In the genomic region with DNA sequence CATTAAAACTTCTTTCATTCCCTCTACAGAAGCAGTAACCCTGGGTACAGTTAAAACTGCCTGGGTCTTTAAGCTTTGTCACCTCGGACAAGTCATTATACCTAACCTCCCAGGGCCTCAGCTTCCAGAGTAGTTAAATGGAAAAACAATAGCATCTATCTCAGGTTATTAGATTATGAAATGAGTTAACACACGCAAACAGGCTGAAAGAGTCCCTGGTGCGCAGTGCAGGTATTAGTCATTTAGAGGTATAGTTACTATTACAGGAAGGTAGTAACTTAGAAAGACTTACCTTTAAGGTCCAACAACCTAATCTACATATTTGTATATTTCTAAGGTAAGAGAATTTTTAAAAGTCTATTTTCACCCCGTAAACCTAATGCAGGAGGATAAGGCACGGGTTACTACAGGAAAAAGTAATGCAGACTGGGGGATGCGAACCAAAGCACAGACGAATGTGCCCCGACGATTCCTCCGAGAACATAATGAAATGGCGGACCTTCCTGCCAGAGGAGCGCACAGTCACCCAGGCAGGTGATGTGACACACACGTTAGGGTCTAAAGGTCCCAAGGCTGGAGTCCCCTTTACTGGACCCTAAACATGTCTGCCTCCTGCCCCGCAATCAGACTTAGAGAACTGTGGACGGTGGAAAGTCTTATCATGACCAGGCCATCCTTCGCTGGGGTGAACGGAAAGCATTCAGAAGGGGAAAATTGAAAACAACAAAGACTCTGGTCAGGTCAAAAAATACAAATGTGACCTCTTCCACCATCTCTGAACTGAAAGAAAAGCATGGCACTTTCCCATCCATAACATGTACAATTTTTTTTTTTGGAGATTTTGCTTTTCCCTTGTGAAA, we compare ENCODE assay signal across 8 cellular contexts. TPM values are rescaled to one million over a fixed set of nuclear protein-coding genes. Genes with fewer than 3 reads are reported as not detected.
DNase-seq lines count a peak whose midpoint lies in the region; ATAC-seq and TF ChIP-seq lines count a peak whose summit lies in the region.

No MANE protein-coding gene starts in this region.

- intact Hi-C loops in activated CD8-positive, alpha-beta T cell treated with anti-CD3 and anti-CD28 coated beads for 36 hours (cut with micrococcal nuclease) = no loop called here

- TF ChIP-seq CTCF in BJ (IDR thresholded peaks at IDR 0.05; ENCODE audit: insufficient read depth, low read depth, low read length) (no peak), fibroblast of pulmonary artery (IDR thresholded peaks at IDR 0.05; ENCODE audit: low read length, missing control alignments) (no peak), parathyroid adenoma (IDR thresholded peaks at IDR 0.05) (no peak)
- TF ChIP-seq CTCF in activated CD8-positive, alpha-beta T cell treated with anti-CD3 and anti-CD28 coated beads for 36 hours (IDR thresholded peaks at IDR 0.05) = no peak

- H3K27ac ChIP-seq in HUES6 (ENCODE audit: low read depth, low read length) = peak overlapping the region; percentile 91; the same call in 1 of the 2 replicates
- H3K27ac ChIP-seq in parathyroid adenoma = peak overlapping the region; percentile 86

- peaks cover 42% of the 10 kb centered on the region for H3K36me3 Mint-ChIP-seq in activated CD8-positive, alpha-beta T cell treated with anti-CD3 and anti-CD28 coated beads for 36 hours (ENCODE audit: low read depth)

- H3K4me1 Mint-ChIP-seq in activated CD8-positive, alpha-beta T cell treated with anti-CD3 and anti-CD28 coated beads for 36 hours (ENCODE audit: low read depth) = peaks cover 32% of the 10 kb centered on the region

- H3K36me3 ChIP-seq in BJ (ENCODE audit: control insufficient read depth, insufficient read depth, low read length) (peaks cover 1% of the 10 kb centered on the region; the same call in 1 of the 2 replicates), HUES6 (ENCODE audit: control insufficient read depth, insufficient read depth, low read length) (peaks cover 11% of the 10 kb centered on the region), parathyroid adenoma (ENCODE audit: control insufficient read depth, insufficient read depth, low read length) (no peaks in the 10 kb centered on the region)

- H3K4me1 ChIP-seq in HUES6 (ENCODE audit: control insufficient read depth, insufficient read depth, low read length) (peaks cover 35% of the 10 kb centered on the region), parathyroid adenoma (peaks cover 13% of the 10 kb centered on the region)

- peak overlapping the region; percentile 77 for H3K4me2 ChIP-seq in parathyroid adenoma (ENCODE audit: low read length)

- H3K79me2 ChIP-seq in parathyroid adenoma = peaks cover 31% of the 10 kb centered on the region

- no peaks in the 10 kb centered on the region for H3K9me3 Mint-ChIP-seq in activated CD8-positive, alpha-beta T cell treated with anti-CD3 and anti-CD28 coated beads for 36 hours

- POLR2A ChIA-PET in BJ (lab: Charles Lee) = interaction anchor here (0.7 kb wide), 1 partner anchor 37 kb away, joined by 3 read pairs; no protein-coding TSS in a partner anchor
- POLR2A ChIA-PET in activated CD8-positive, alpha-beta T cell treated with anti-CD3 and anti-CD28 coated beads for 36 hours (lab: Charles Lee) = interaction anchor here (1.0 to 8.3 kb wide), 16 partner anchors 10 to 98 kb away, joined by 3 to 79 read pairs (median 6); no protein-coding TSS in a partner anchor

- no peaks in the 10 kb centered on the region for H3K9me3 ChIP-seq in HUES6 (ENCODE audit: control insufficient read depth, insufficient read depth, low read depth, low read length)
- no peaks in the 10 kb centered on the region for H3K9me3 ChIP-seq in parathyroid adenoma (ENCODE audit: control insufficient read depth, low read length)

- H3K9ac ChIP-seq in HUES6 (ENCODE audit: low read length) (peak overlapping the region; percentile 95), parathyroid adenoma (peak overlapping the region; percentile 35)

- no peaks in the 10 kb centered on the region for H3K27me3 Mint-ChIP-seq in activated CD8-positive, alpha-beta T cell treated with anti-CD3 and anti-CD28 coated beads for 36 hours

- DNase-seq in BJ (ENCODE audit: low read depth) (no peak), fibroblast of pulmonary artery (ENCODE audit: low read depth) (no peak), anterior cingulate cortex (lab: John Stamatoyannopoulos, UW) (no peak)
- peak; percentile 72 for DNase-seq in activated CD8-positive, alpha-beta T cell treated with anti-CD3 and anti-CD28 coated beads for 36 hours

- CTCF ChIA-PET in BJ (lab: Yijun Ruan, JAX) = interaction anchor here (0.8 to 1.7 kb wide), 3 partner anchors 11 to 459 kb away, joined by 3 to 4 read pairs (median 4); no protein-coding TSS in a partner anchor
- CTCF ChIA-PET in activated CD8-positive, alpha-beta T cell treated with anti-CD3 and anti-CD28 coated beads for 36 hours (lab: Charles Lee) = interaction anchor here (1.3 to 3.6 kb wide), 7 partner anchors 15 to 98 kb away, joined by 4 to 33 read pairs (median 10); partner anchors contain the start of genes CARS1 and PHLDA2

- TF ChIP-seq POLR2A in GM18505 (IDR thresholded peaks at IDR 0.05; ENCODE audit: borderline replicate concordance, extremely low read depth, insufficient read depth, insufficient read length) = no peak

- peak; percentile 27 for ATAC-seq in activated CD8-positive, alpha-beta T cell treated with anti-CD3 and anti-CD28 coated beads for 36 hours
- ATAC-seq in GM18858 (IDR thresholded peaks at IDR 0.05; ENCODE audit: unreplicated experiment) = no peak
- no peak for ATAC-seq in GM18505 (IDR thresholded peaks at IDR 0.05; ENCODE audit: unreplicated experiment)

- no peak overlapping the region for H2AFZ ChIP-seq in parathyroid adenoma

- H3K4me3 ChIP-seq in BJ (ENCODE audit: low read depth, low read length) (peak overlapping the region; percentile 48), HUES6 (ENCODE audit: low read depth, low read length) (peak overlapping the region; percentile 98), fibroblast of pulmonary artery (replicated peaks; ENCODE audit: low read depth, low read length) (peak overlapping the region; percentile 74), parathyroid adenoma (ENCODE audit: low read depth, low read length) (peak overlapping the region; percentile 82)

- H3K27ac Mint-ChIP-seq in activated CD8-positive, alpha-beta T cell treated with anti-CD3 and anti-CD28 coated beads for 36 hours = peak overlapping the region; percentile 99

- H3K27me3 ChIP-seq in BJ (ENCODE audit: control insufficient read depth, insufficient read depth, low read length) = no peaks in the 10 kb centered on the region
- no peaks in the 10 kb centered on the region for H3K27me3 ChIP-seq in HUES6 (ENCODE audit: control insufficient read depth, insufficient read depth, low read length)
- H3K27me3 ChIP-seq in parathyroid adenoma (ENCODE audit: control insufficient read depth, insufficient read depth, low read length) = no peaks in the 10 kb centered on the region

- peak overlapping the region; percentile 92 for H3K4me3 Mint-ChIP-seq in activated CD8-positive, alpha-beta T cell treated with anti-CD3 and anti-CD28 coated beads for 36 hours

RNA-seq across cellular contexts. Expression of gene NAP1L4, which starts 1.3 kb away (rescaled TPM):
- 65.1 and 67.0 TPM in 2 replicates for polyA plus RNA-seq in BJ (2011; rRNA removed)
- 28.2 and 34.5 TPM in 2 replicates for polyA minus RNA-seq in BJ (2011; rRNA and poly(A)+ RNA removed)
- total RNA-seq in activated CD8-positive, alpha-beta T cell treated with anti-CD3 and anti-CD28 coated beads for 36 hours = 100 to 1,000 TPM; 212 to 223 TPM

Comparison
In these comparisons a context has a peak if more than half of its experiments do, and no peak if none do; other contexts are left out.
1. H3K4me3 ChIP-seq: peak in every context shown above with its lines; median percentile 98 in HUES6; 82 in parathyroid adenoma; 74 in fibroblast of pulmonary artery; 48 in BJ.